In the genomic region with DNA sequence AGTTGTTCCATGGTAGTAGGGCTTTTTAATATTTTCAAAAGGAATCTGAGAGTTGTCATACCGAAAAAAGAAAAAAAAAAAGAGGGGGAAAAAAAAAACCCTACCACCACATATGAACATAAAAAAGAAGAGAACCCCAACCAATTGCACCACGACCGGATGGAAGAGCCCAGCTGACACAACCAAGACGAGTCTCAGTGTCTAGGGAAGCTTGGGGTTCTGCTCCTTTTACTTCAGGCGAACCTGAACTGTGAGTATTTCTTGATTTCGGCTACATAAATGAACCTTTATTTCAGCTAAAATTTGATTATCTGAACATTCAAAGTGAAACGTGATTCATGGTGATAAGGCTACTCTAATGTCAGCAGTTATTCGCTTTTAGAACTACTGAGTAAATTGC, we compare ENCODE assay signal across 11 cellular contexts. TPM values are rescaled to one million over a fixed set of nuclear protein-coding genes. Genes with fewer than 3 reads are reported as not detected.
DNase-seq lines count a peak whose midpoint lies in the region; ATAC-seq, FAIRE-seq and TF ChIP-seq lines count a peak whose summit lies in the region.
"Had no signal": no experiment of that assay in that cellular context is flagged by ENCODE, and none has a peak within 500 bp of the region (broad histone marks: within the 10 kb centered on the region; RNA-seq: fewer than 3 reads in every experiment).

A gene with protein sequence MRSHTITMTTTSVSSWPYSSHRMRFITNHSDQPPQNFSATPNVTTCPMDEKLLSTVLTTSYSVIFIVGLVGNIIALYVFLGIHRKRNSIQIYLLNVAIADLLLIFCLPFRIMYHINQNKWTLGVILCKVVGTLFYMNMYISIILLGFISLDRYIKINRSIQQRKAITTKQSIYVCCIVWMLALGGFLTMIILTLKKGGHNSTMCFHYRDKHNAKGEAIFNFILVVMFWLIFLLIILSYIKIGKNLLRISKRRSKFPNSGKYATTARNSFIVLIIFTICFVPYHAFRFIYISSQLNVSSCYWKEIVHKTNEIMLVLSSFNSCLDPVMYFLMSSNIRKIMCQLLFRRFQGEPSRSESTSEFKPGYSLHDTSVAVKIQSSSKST (plus strand): TSS at position 139 of the 400 bp plus-strand sequence. CDS start 6,661 bp downstream, outside the sequence.

- H3K9me3 Mint-ChIP-seq in activated T-helper 1 cell treated with anti-CD3 and anti-CD28 coated beads, Interleukin-12 subunit alpha, Interleukin-12 subunit beta, Interleukin-2, Interleukin-4 antibody, amounts not matched to agents 30 ng/mL and 10 ng/mL and 1 ng/mL, durations not matched to agents 14 hours and 24 hours and 36 hours, result no peaks in the 10 kb centered on the region
- H3K9me3 Mint-ChIP-seq in natural killer cell treated with Interleukin-12 subunit alpha and Interleukin-12 subunit beta and Interleukin-15 and Interleukin-18, amount 100 ng/mL, for 72 hours, result no peaks in the 10 kb centered on the region
- no peaks in the 10 kb centered on the region for H3K9me3 Mint-ChIP-seq in glutamatergic neuron (ENCODE audit: unreplicated experiment)

- peak within 1 kb of the TSS; percentile 48 for H3K4me3 Mint-ChIP-seq in activated T-helper 1 cell treated with anti-CD3 and anti-CD28 coated beads, Interleukin-12 subunit alpha, Interleukin-12 subunit beta, Interleukin-2, Interleukin-4 antibody, amounts not matched to agents 30 ng/mL and 10 ng/mL and 1 ng/mL, durations not matched to agents 14 hours and 24 hours and 36 hours
- H3K4me3 Mint-ChIP-seq in natural killer cell treated with Interleukin-12 subunit alpha and Interleukin-12 subunit beta and Interleukin-15 and Interleukin-18, amount 100 ng/mL, for 72 hours, result peak within 1 kb of the TSS; percentile 67
- H3K4me3 Mint-ChIP-seq in glutamatergic neuron (ENCODE audit: unreplicated experiment), result no peak within 1 kb of the TSS

- no peak for TF ChIP-seq CTCF in glutamatergic neuron (IDR thresholded peaks at IDR 0.05; ENCODE audit: partially characterized antibody, unreplicated experiment)

- DNase-seq in Ammon's horn (ENCODE audit: low spot score) (peak; percentile 20), GM18507 (ENCODE audit: extremely low spot score, insufficient read length, low read depth) (no peak), NCI-H526 (lab: John Stamatoyannopoulos, UW) (no peak), glutamatergic neuron (no peak), NCI-H524 treated with DMSO at 0.1 percent for 48 hours (lab: John Stamatoyannopoulos, UW) (no peak)
- DNase-seq in activated T-helper 1 cell treated with anti-CD3 and anti-CD28 coated beads, Interleukin-12 subunit alpha, Interleukin-12 subunit beta, Interleukin-2, Interleukin-4 antibody, amounts not matched to agents 30 ng/mL and 10 ng/mL and 1 ng/mL, durations not matched to agents 14 hours and 24 hours and 36 hours (ENCODE audit: low spot score), result no peak
- DNase-seq in natural killer cell treated with Interleukin-12 subunit alpha and Interleukin-12 subunit beta and Interleukin-15 and Interleukin-18, amount 100 ng/mL, for 72 hours (ENCODE audit: low spot score), result no peak
- DNase-seq: Caco-2, NCI-H1930 had no signal

- H3K36me3 Mint-ChIP-seq in activated T-helper 1 cell treated with anti-CD3 and anti-CD28 coated beads, Interleukin-12 subunit alpha, Interleukin-12 subunit beta, Interleukin-2, Interleukin-4 antibody, amounts not matched to agents 30 ng/mL and 10 ng/mL and 1 ng/mL, durations not matched to agents 14 hours and 24 hours and 36 hours (ENCODE audit: low read depth), result peaks cover 2% of the 10 kb centered on the region
- H3K36me3 Mint-ChIP-seq in natural killer cell treated with Interleukin-12 subunit alpha and Interleukin-12 subunit beta and Interleukin-15 and Interleukin-18, amount 100 ng/mL, for 72 hours, result peaks cover 3% of the 10 kb centered on the region
- no peaks in the 10 kb centered on the region for H3K36me3 Mint-ChIP-seq in glutamatergic neuron (ENCODE audit: unreplicated experiment)

- H3K27me3 Mint-ChIP-seq in activated T-helper 1 cell treated with anti-CD3 and anti-CD28 coated beads, Interleukin-12 subunit alpha, Interleukin-12 subunit beta, Interleukin-2, Interleukin-4 antibody, amounts not matched to agents 30 ng/mL and 10 ng/mL and 1 ng/mL, durations not matched to agents 14 hours and 24 hours and 36 hours (ENCODE audit: insufficient read depth), result no peaks in the 10 kb centered on the region
- H3K27me3 Mint-ChIP-seq in natural killer cell treated with Interleukin-12 subunit alpha and Interleukin-12 subunit beta and Interleukin-15 and Interleukin-18, amount 100 ng/mL, for 72 hours, result peaks cover 0 to 15% of the 10 kb centered on the region in 2 donors
- no peaks in the 10 kb centered on the region for H3K27me3 Mint-ChIP-seq in glutamatergic neuron (ENCODE audit: unreplicated experiment)

- ATAC-seq in natural killer cell treated with Interleukin-12 subunit alpha and Interleukin-12 subunit beta and Interleukin-15 and Interleukin-18, amount 100 ng/mL, for 72 hours, result peak; percentile 59 to 67
- no peak for ATAC-seq in GM19023 (IDR thresholded peaks at IDR 0.05; ENCODE audit: unreplicated experiment)

- intact Hi-C loops in activated T-helper 1 cell treated with anti-CD3 and anti-CD28 coated beads, Interleukin-12 subunit alpha, Interleukin-12 subunit beta, Interleukin-2, Interleukin-4 antibody, amounts not matched to agents 30 ng/mL and 10 ng/mL and 1 ng/mL, durations not matched to agents 14 hours and 24 hours and 36 hours (cut with micrococcal nuclease), result loop anchor here (2.0 to 5.0 kb wide), 3 partner anchors 14 to 33 kb away; a partner anchor contains a TSS

- H3K27ac Mint-ChIP-seq in activated T-helper 1 cell treated with anti-CD3 and anti-CD28 coated beads, Interleukin-12 subunit alpha, Interleukin-12 subunit beta, Interleukin-2, Interleukin-4 antibody, amounts not matched to agents 30 ng/mL and 10 ng/mL and 1 ng/mL, durations not matched to agents 14 hours and 24 hours and 36 hours, result peak within 1 kb of the TSS; percentile 63
- H3K27ac Mint-ChIP-seq in natural killer cell treated with Interleukin-12 subunit alpha and Interleukin-12 subunit beta and Interleukin-15 and Interleukin-18, amount 100 ng/mL, for 72 hours, result peak within 1 kb of the TSS in 1 of 2 donors; percentile 43
- H3K27ac Mint-ChIP-seq in glutamatergic neuron (ENCODE audit: unreplicated experiment), result no peak within 1 kb of the TSS

- peaks cover 39% of the 10 kb centered on the region for H3K4me1 Mint-ChIP-seq in activated T-helper 1 cell treated with anti-CD3 and anti-CD28 coated beads, Interleukin-12 subunit alpha, Interleukin-12 subunit beta, Interleukin-2, Interleukin-4 antibody, amounts not matched to agents 30 ng/mL and 10 ng/mL and 1 ng/mL, durations not matched to agents 14 hours and 24 hours and 36 hours (ENCODE audit: low read depth)
- peaks cover 20 to 36% of the 10 kb centered on the region in 2 donors for H3K4me1 Mint-ChIP-seq in natural killer cell treated with Interleukin-12 subunit alpha and Interleukin-12 subunit beta and Interleukin-15 and Interleukin-18, amount 100 ng/mL, for 72 hours (ENCODE audit: low read depth in 2 of 2)
- H3K4me1 Mint-ChIP-seq in glutamatergic neuron (ENCODE audit: low read depth, unreplicated experiment), result peaks cover 4% of the 10 kb centered on the region

- FAIRE-seq in GM18507 (lab: Jason Lieb, UNC), result peak; percentile 58
- FAIRE-seq: HTR-8/SVneo had no signal

RNA-seq across cellular contexts. Expression of the gene that starts here (rescaled TPM):
- total RNA-seq in activated T-helper 1 cell treated with anti-CD3 and anti-CD28 coated beads, Interleukin-12 subunit alpha, Interleukin-12 subunit beta, Interleukin-2, Interleukin-4 antibody, amounts not matched to agents 30 ng/mL and 10 ng/mL and 1 ng/mL, durations not matched to agents 14 hours and 24 hours and 36 hours, result 0.66 and 1.2 TPM in 2 replicates
- 1 to 10 TPM in 1 of 2 donors, under 1 TPM in 1; 0.64 to 1.5 TPM for total RNA-seq in natural killer cell treated with Interleukin-12 subunit alpha and Interleukin-12 subunit beta and Interleukin-15 and Interleukin-18, amount 100 ng/mL, for 72 hours
- not detected for total RNA-seq in glutamatergic neuron (ENCODE audit: unreplicated experiment)
- total RNA-seq: Caco-2 had no signal
